In genomic region chr6:84539122-84539856, GRCh38 we compare ENCODE assay signal across 20 cellular contexts.
DNase-seq lines count a peak whose midpoint lies in the region; ATAC-seq and TF ChIP-seq lines count a peak whose summit lies in the region.
"Had no signal": no experiment of that assay in that cellular context is flagged by ENCODE, and none has a peak within 500 bp of the region (broad histone marks: within the 10 kb centered on the region; RNA-seq: fewer than 3 reads in every experiment).

No MANE protein-coding gene starts in this region.

- no peak overlapping the region for H3K4me3 ChIP-seq in fibroblast of mammary gland (ENCODE audit: control insufficient read depth, low read depth, low read length)
- H3K4me3 ChIP-seq in neural progenitor cell = no peak overlapping the region
- no peak overlapping the region for H3K4me3 ChIP-seq in mammary epithelial cell (replicated peaks in 1 of 3; ENCODE audit: insufficient read depth in 1 of 3, low read depth in 2 of 3, low read length in 3 of 3)
- H3K4me3 ChIP-seq in Caco-2 (ENCODE audit: low read depth, low read length) = no peak overlapping the region
- H3K4me3 ChIP-seq in CD4-positive, alpha-beta memory T cell (ENCODE audit: low read length in 2 of 2) = no peak overlapping the region

- no peaks in the 10 kb centered on the region for H4K20me1 ChIP-seq in neural progenitor cell (ENCODE audit: low read depth)
- H4K20me1 ChIP-seq in mammary epithelial cell (ENCODE audit: insufficient read depth, low read length) = no peaks in the 10 kb centered on the region

- H3K9ac ChIP-seq in neural progenitor cell (no peak overlapping the region), mammary epithelial cell (ENCODE audit: insufficient read depth, low read length) (no peak overlapping the region)

- no peak overlapping the region for H3K4me3 Mint-ChIP-seq in neural progenitor cell
- no peak overlapping the region for H3K4me3 Mint-ChIP-seq in Caco-2 (ENCODE audit: unreplicated experiment)
- no peak overlapping the region for H3K4me3 Mint-ChIP-seq in CD4-positive, alpha-beta memory T cell

- H3K4me2 ChIP-seq in neural progenitor cell = no peak overlapping the region
- H3K4me2 ChIP-seq in mammary epithelial cell (ENCODE audit: insufficient read depth, low read depth, low read length) = no peak overlapping the region

- in situ Hi-C loops in mammary epithelial cell (cut with MboI; ENCODE audit: low sequenced_read_pairs in 2 of 2) = no loop called here

- peak; percentile 16 for DNase-seq in AG20443 (ENCODE audit: low spot score)
- peak; percentile 64 for DNase-seq in fibroblast of mammary gland (ENCODE audit: low read depth)
- DNase-seq in neural progenitor cell (ENCODE audit: low spot score) = no peak
- DNase-seq in mammary epithelial cell = no peak
- no peak for DNase-seq in Caco-2
- DNase-seq in CD4-positive, alpha-beta memory T cell = no peak
- DNase-seq: C1 segment of cervical spinal cord, DMS79 treated with DMSO at 0.1 percent for 48 hours, HCEC 1CT, KBM-7, NCI-H1105 treated with DMSO at 0.1 percent for 48 hours, NCI-H1694 treated with DMSO at 0.1 percent for 48 hours, NCI-H510A, NCI-H82, PC-3, RPMI8226, SHP77 treated with DMSO at 0.1 percent for 48 hours had no signal

- H3K27me3 Mint-ChIP-seq in neural progenitor cell (ENCODE audit: insufficient read depth, low read depth) (no peaks in the 10 kb centered on the region), Caco-2 (ENCODE audit: insufficient read depth, unreplicated experiment) (no peaks in the 10 kb centered on the region)
- no peaks in the 10 kb centered on the region for H3K27me3 Mint-ChIP-seq in CD4-positive, alpha-beta memory T cell

- H3K27ac ChIP-seq in neural progenitor cell (no peak overlapping the region), mammary epithelial cell (ENCODE audit: insufficient read depth, low read depth, low read length) (no peak overlapping the region)
- H3K27ac ChIP-seq in CD4-positive, alpha-beta memory T cell (ENCODE audit: low read depth, low read length) = no peak overlapping the region

- H3K36me3 ChIP-seq in neural progenitor cell = no peaks in the 10 kb centered on the region
- no peaks in the 10 kb centered on the region for H3K36me3 ChIP-seq in mammary epithelial cell (ENCODE audit: insufficient read depth, low read length)
- H3K36me3 ChIP-seq in Caco-2 (ENCODE audit: control insufficient read depth, insufficient read depth, low read length) = no peaks in the 10 kb centered on the region
- no peaks in the 10 kb centered on the region for H3K36me3 ChIP-seq in CD4-positive, alpha-beta memory T cell (ENCODE audit: insufficient read depth, low read length)

- intact Hi-C loops in mammary epithelial cell (cut with micrococcal nuclease) (no loop called here), Caco-2 (cut with micrococcal nuclease; ENCODE audit: unreplicated experiment) (no loop called here)
- intact Hi-C loops in CD4-positive, alpha-beta memory T cell (cut with micrococcal nuclease) = no loop called here

- H3K79me2 ChIP-seq in neural progenitor cell (ENCODE audit: low read depth) (no peaks in the 10 kb centered on the region), mammary epithelial cell (ENCODE audit: insufficient read depth, low read length) (no peaks in the 10 kb centered on the region)

- H3K4me1 ChIP-seq in neural progenitor cell = no peaks in the 10 kb centered on the region
- no peaks in the 10 kb centered on the region for H3K4me1 ChIP-seq in mammary epithelial cell (ENCODE audit: insufficient read depth, low read length)
- H3K4me1 ChIP-seq in Caco-2 = no peaks in the 10 kb centered on the region
- no peaks in the 10 kb centered on the region for H3K4me1 ChIP-seq in CD4-positive, alpha-beta memory T cell (ENCODE audit: insufficient read depth, low read length)

- BruUV-seq in mammary epithelial cell (replicated peaks; lab: Mats Ljungman, UMichigan) (no TSS peak), Caco-2 (replicated peaks; lab: Mats Ljungman, UMichigan) (no TSS peak)

- no peaks in the 10 kb centered on the region for H3K9me3 ChIP-seq in neural progenitor cell (ENCODE audit: low read depth)
- H3K9me3 ChIP-seq in mammary epithelial cell (replicated peaks; ENCODE audit: insufficient read depth, low read length) = no peaks in the 10 kb centered on the region
- H3K9me3 ChIP-seq in Caco-2 = no peaks in the 10 kb centered on the region
- H3K9me3 ChIP-seq in CD4-positive, alpha-beta memory T cell (ENCODE audit: control insufficient read depth in 1 of 2, low read length in 2 of 2) = no peaks in the 10 kb centered on the region

- dilution Hi-C loops in mammary epithelial cell (cut with HindIII; ENCODE audit: low sequenced_read_pairs) = no loop called here

- peak overlapping the region; percentile 45 for H2AFZ ChIP-seq in neural progenitor cell (replicated peaks)
- H2AFZ ChIP-seq in mammary epithelial cell (ENCODE audit: low read depth, low read length) = no peak overlapping the region

- WGBS in mammary epithelial cell (ENCODE audit: low coverage, missing lambda C conversion rate) = 33% methylated on average over 4 of the region's 4 CpGs

- no peaks in the 10 kb centered on the region for H3F3A ChIP-seq in neural progenitor cell (ENCODE audit: low read depth)

- H3K27me3 ChIP-seq in neural progenitor cell (no peaks in the 10 kb centered on the region), mammary epithelial cell (ENCODE audit: insufficient read depth, low read length) (no peaks in the 10 kb centered on the region), Caco-2 (replicated peaks; ENCODE audit: control insufficient read depth, insufficient read depth, low read length) (no peaks in the 10 kb centered on the region)
- H3K27me3 ChIP-seq in CD4-positive, alpha-beta memory T cell (ENCODE audit: insufficient read depth, low read length) = no peaks in the 10 kb centered on the region

- H3K36me3 Mint-ChIP-seq in neural progenitor cell (no peaks in the 10 kb centered on the region), Caco-2 (ENCODE audit: insufficient read depth, unreplicated experiment) (no peaks in the 10 kb centered on the region)
- no peaks in the 10 kb centered on the region for H3K36me3 Mint-ChIP-seq in CD4-positive, alpha-beta memory T cell

- CTCF ChIA-PET in mammary epithelial cell (lab: Charles Lee; ENCODE audit: low non-redundant PET) (no interaction called here), Caco-2 (lab: Charles Lee) (no interaction called here)
- CTCF ChIA-PET in CD4-positive, alpha-beta memory T cell (lab: Charles Lee; ENCODE audit: partially characterized antibody) = no interaction called here

- POLR2A ChIA-PET in Caco-2 (lab: Charles Lee) = no interaction called here
- POLR2A ChIA-PET in CD4-positive, alpha-beta memory T cell (lab: Charles Lee; ENCODE audit: partially characterized antibody) = no interaction called here

- H3K27ac Mint-ChIP-seq in neural progenitor cell = no peak overlapping the region
- H3K27ac Mint-ChIP-seq in Caco-2 (ENCODE audit: unreplicated experiment) = no peak overlapping the region
- H3K27ac Mint-ChIP-seq in CD4-positive, alpha-beta memory T cell = no peak overlapping the region

- H3K9me3 Mint-ChIP-seq in neural progenitor cell = peaks cover 6% of the 10 kb centered on the region
- H3K9me3 Mint-ChIP-seq in Caco-2 (ENCODE audit: unreplicated experiment) = peaks cover 24% of the 10 kb centered on the region
- H3K9me3 Mint-ChIP-seq in CD4-positive, alpha-beta memory T cell = peaks cover 0 to 8% (median 4%) of the 10 kb centered on the region in 8 donors

- H3K4me1 Mint-ChIP-seq in neural progenitor cell = no peaks in the 10 kb centered on the region
- H3K4me1 Mint-ChIP-seq in Caco-2 (ENCODE audit: low read depth, unreplicated experiment) = peaks cover 6% of the 10 kb centered on the region
- no peaks in the 10 kb centered on the region for H3K4me1 Mint-ChIP-seq in CD4-positive, alpha-beta memory T cell

- ATAC-seq in SK-N-SH treated with all-trans-retinoic acid at 6 μM for 48 hours (peak; percentile 72), HG03108 (IDR thresholded peaks at IDR 0.05; ENCODE audit: unreplicated experiment) (no peak)
- ATAC-seq: HepG2, PC-3 had no signal

- no peak for TF ChIP-seq CTCF in fibroblast of mammary gland (conservative IDR thresholded peaks at IDR 0.05; ENCODE audit: control insufficient read depth, insufficient read depth, low read depth, low read length)
- TF ChIP-seq CTCF in neural progenitor cell (IDR thresholded peaks at IDR 0.05) = no peak
- TF ChIP-seq CTCF in mammary epithelial cell (conservative IDR thresholded peaks at IDR 0.05 in 1 of 2, IDR thresholded peaks at IDR 0.05 in 1 of 2; ENCODE audit: extremely low read depth in 1 of 2, insufficient read depth in 1 of 2, low read depth in 1 of 2, low read length in 2 of 2) = no peak
- TF ChIP-seq CTCF in Caco-2 (IDR thresholded peaks at IDR 0.05; ENCODE audit: insufficient read depth in 1 of 2, low read depth in 1 of 2, low read length in 1 of 2, severe bottlenecking in 1 of 2, unreplicated experiment in 1 of 2) = no peak

TF ChIP-seq in SK-N-SH treated with all-trans-retinoic acid at 6 μM for 48 hours, 23 proteins besides CTCF, POLR2A, EP300 and RAD21:
- TF ChIP-seq ZNF8 (CRISPR knock-in tag; IDR thresholded peaks at IDR 0.05) = no peak
- no peak for TF ChIP-seq ISL1 (CRISPR knock-in tag; IDR thresholded peaks at IDR 0.05)
- TF ChIP-seq OSR1 (CRISPR knock-in tag; IDR thresholded peaks at IDR 0.05) = no peak
- TF ChIP-seq ZNF70 (CRISPR knock-in tag; IDR thresholded peaks at IDR 0.05) = no peak
- TF ChIP-seq CSRNP3 (CRISPR knock-in tag; IDR thresholded peaks at IDR 0.05) = no peak

Comparison
In these comparisons a context has a peak if more than half of its experiments do, and no peak if none do; other contexts are left out.
1. DNase-seq: peak in AG20443 (single experiment) and fibroblast of mammary gland (single experiment); none in neural progenitor cell (single experiment), mammary epithelial cell (single experiment), Caco-2 (0 of 2) and CD4-positive, alpha-beta memory T cell (0 of 5).